Comparison of ENCODE assay signal across 9 cellular contexts in the genomic region with DNA sequence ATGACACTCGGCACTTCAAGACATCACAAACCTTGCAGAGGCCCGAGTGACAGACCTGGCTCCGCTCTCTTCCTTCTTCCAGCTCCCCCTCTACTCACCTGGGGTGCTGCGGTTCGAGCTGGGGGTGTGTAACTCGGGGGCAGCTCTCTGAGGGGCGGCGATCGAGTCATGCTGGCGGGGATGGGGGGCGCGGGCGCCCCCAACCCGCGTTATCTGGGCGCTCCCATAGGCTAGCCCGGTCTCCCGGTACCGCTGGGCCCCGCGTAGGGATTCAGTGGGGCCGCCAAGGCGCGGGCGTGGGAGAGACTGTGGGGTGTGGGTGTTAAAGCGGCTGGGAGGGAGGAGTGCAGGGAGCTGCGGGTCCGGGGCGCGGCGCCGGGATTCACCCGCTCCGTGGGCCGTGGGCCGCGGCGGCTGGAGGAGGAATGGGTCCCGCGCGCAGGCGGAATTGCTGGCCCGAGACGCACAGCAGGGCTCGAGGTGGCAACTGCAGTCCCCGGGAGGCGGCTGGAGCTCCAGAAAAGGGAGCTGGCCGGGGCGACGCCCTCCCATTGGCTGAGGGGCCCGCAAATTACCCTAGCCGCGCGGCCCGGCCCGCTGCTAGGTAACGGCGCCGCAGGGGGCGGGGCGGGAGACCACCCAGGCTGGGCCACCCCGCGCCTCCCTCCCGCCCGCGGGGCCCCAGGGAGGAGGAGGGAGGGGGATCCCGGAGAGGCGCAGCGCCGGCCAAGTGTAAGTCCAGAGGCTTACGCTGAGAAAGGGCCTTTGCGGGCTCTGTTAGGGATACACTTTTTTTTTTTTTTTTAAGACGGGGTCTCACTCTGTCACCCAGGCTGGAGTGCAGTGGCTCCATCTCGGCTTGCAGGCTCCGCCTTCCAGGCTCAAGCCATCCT. TPM values are rescaled to one million over a fixed set of nuclear protein-coding genes. Genes with fewer than 3 reads are reported as not detected.
DNase-seq lines count a peak whose midpoint lies in the region; FAIRE-seq and TF ChIP-seq lines count a peak whose summit lies in the region.
"Had no signal": no experiment of that assay in that cellular context is flagged by ENCODE, and none has a peak within 500 bp of the region (broad histone marks: within the 10 kb centered on the region; RNA-seq: fewer than 3 reads in every experiment).

A gene with protein sequence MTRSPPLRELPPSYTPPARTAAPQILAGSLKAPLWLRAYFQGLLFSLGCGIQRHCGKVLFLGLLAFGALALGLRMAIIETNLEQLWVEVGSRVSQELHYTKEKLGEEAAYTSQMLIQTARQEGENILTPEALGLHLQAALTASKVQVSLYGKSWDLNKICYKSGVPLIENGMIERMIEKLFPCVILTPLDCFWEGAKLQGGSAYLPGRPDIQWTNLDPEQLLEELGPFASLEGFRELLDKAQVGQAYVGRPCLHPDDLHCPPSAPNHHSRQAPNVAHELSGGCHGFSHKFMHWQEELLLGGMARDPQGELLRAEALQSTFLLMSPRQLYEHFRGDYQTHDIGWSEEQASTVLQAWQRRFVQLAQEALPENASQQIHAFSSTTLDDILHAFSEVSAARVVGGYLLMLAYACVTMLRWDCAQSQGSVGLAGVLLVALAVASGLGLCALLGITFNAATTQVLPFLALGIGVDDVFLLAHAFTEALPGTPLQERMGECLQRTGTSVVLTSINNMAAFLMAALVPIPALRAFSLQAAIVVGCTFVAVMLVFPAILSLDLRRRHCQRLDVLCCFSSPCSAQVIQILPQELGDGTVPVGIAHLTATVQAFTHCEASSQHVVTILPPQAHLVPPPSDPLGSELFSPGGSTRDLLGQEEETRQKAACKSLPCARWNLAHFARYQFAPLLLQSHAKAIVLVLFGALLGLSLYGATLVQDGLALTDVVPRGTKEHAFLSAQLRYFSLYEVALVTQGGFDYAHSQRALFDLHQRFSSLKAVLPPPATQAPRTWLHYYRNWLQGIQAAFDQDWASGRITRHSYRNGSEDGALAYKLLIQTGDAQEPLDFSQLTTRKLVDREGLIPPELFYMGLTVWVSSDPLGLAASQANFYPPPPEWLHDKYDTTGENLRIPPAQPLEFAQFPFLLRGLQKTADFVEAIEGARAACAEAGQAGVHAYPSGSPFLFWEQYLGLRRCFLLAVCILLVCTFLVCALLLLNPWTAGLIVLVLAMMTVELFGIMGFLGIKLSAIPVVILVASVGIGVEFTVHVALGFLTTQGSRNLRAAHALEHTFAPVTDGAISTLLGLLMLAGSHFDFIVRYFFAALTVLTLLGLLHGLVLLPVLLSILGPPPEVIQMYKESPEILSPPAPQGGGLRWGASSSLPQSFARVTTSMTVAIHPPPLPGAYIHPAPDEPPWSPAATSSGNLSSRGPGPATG (minus strand): TSS at position 491 of the 893 bp plus-strand sequence. CDS start 321 bp downstream, at position 170.

- WGBS in mesenchymal stem cell: 1% methylated on average over 58 of the region's 75 CpGs
- WGBS in thyroid gland, 2 donors: 5 to 7% methylated on average over 26 to 50 of the region's 75 CpGs

- H4K91ac ChIP-seq in mesenchymal stem cell (ENCODE audit: low read length): peak within 1 kb of the TSS; percentile 21

- no peaks in the 10 kb centered on the region for H3K79me1 ChIP-seq in mesenchymal stem cell (replicated peaks; ENCODE audit: low read length, poor library complexity, severe bottlenecking)

- peak; percentile 81 for FAIRE-seq in endothelial cell of umbilical vein (lab: Jason Lieb, UNC)

- H3K14ac ChIP-seq in mesenchymal stem cell (ENCODE audit: low read length in 2 of 2): peak within 1 kb of the TSS; percentile 47 to 83

- H2BK12ac ChIP-seq in mesenchymal stem cell (ENCODE audit: low read length in 2 of 2): peak within 1 kb of the TSS in 1 of 2 experiments; percentile 87

- intact Hi-C loops in endothelial cell of umbilical vein (cut with micrococcal nuclease): loop anchor here (5.0 kb wide), 1 partner anchor 79 kb away; no protein-coding TSS in a partner anchor
- intact Hi-C loops in thyroid gland (cut with DNase I): loop anchor here (5.0 kb wide), 1 partner anchor 169 kb away; a partner anchor contains a TSS
- intact Hi-C loops in PC-9 (cut with micrococcal nuclease; ENCODE audit: unreplicated experiment): no loop called here

- H2BK5ac ChIP-seq in mesenchymal stem cell (ENCODE audit: low read depth, low read length, poor library complexity, severe bottlenecking): no peak within 1 kb of the TSS

- H3K9ac ChIP-seq in endothelial cell of umbilical vein (replicated peaks; ENCODE audit: extremely low read depth, insufficient read depth, low read length) (peak within 1 kb of the TSS; percentile 32), mesenchymal stem cell (ENCODE audit: low read length) (peak within 1 kb of the TSS; percentile 86)

- TF ChIP-seq POLR2A in endothelial cell of umbilical vein (IDR thresholded peaks at IDR 0.05; ENCODE audit: low read depth, low read length) (no peak), thyroid gland (IDR thresholded peaks at IDR 0.05) (peak in 1 of 2 donors; percentile 51)

- H3K18ac ChIP-seq in mesenchymal stem cell (ENCODE audit: low read depth in 1 of 2, low read length in 2 of 2): peak within 1 kb of the TSS; percentile 87 to 96

- no peaks in the 10 kb centered on the region for H4K20me1 ChIP-seq in endothelial cell of umbilical vein (replicated peaks; ENCODE audit: control insufficient read depth, extremely low read depth, insufficient read depth, low read length)
- no peaks in the 10 kb centered on the region for H4K20me1 ChIP-seq in PC-9 (ENCODE audit: insufficient read depth)

- no peaks in the 10 kb centered on the region for H3K9me1 ChIP-seq in endothelial cell of umbilical vein (replicated peaks; ENCODE audit: control insufficient read depth, extremely low read depth, insufficient read depth, low read length)

- no peaks in the 10 kb centered on the region for H3K9me3 ChIP-seq in endothelial cell of umbilical vein (replicated peaks; ENCODE audit: control insufficient read depth, insufficient read depth, low read length)
- H3K9me3 ChIP-seq in mesenchymal stem cell (ENCODE audit: control insufficient read depth, low read length): no peaks in the 10 kb centered on the region
- H3K9me3 ChIP-seq in thyroid gland: no peaks in the 10 kb centered on the region
- no peaks in the 10 kb centered on the region for H3K9me3 ChIP-seq in PC-9 (ENCODE audit: insufficient read depth, low read depth)

- CTCF ChIA-PET in endothelial cell of umbilical vein (lab: Charles Lee): interaction anchor here (0.6 to 1.3 kb wide), 7 partner anchors 50 to 488 kb away, joined by 3 to 6 read pairs (median 3); a partner anchor contains a TSS
- CTCF ChIA-PET in PC-9 (lab: Charles Lee): no interaction called here

- peak; percentile 75 for DNase-seq in DMS53 (lab: John Stamatoyannopoulos, UW)
- no peak for DNase-seq in DMS53 treated with DMSO at 0.1 percent for 48 hours (lab: John Stamatoyannopoulos, UW; ENCODE audit: unreplicated experiment)
- peak; percentile 90 for DNase-seq in NCI-H1092 (lab: John Stamatoyannopoulos, UW)
- peak; percentile 67 for DNase-seq in UCSD-AML1 (lab: John Stamatoyannopoulos, UW; ENCODE audit: unreplicated experiment)
- DNase-seq in endothelial cell of umbilical vein (ENCODE audit: low read depth, low spot score): peak; percentile 68
- peak; percentile 84 for DNase-seq in mesenchymal stem cell
- DNase-seq in thyroid gland: peak; percentile 75 to 84
- DNase-seq in PC-9: no peak

- BruUV-seq in endothelial cell of umbilical vein (replicated peaks; lab: Mats Ljungman, UMichigan): no TSS peak
- no TSS peak for BruUV-seq in PC-9 (replicated peaks; lab: Mats Ljungman, UMichigan)

- peak within 1 kb of the TSS; percentile 49 for H2AFZ ChIP-seq in endothelial cell of umbilical vein (ENCODE audit: low read depth, low read length)
- H2AFZ ChIP-seq in mesenchymal stem cell (ENCODE audit: low read depth, low read length): peak within 1 kb of the TSS; percentile 92
- no peak within 1 kb of the TSS for H2AFZ ChIP-seq in PC-9

- no peaks in the 10 kb centered on the region for H3K9me2 ChIP-seq in PC-9 (ENCODE audit: insufficient read depth)

- dilution Hi-C loops in endothelial cell of umbilical vein (cut with MboI; ENCODE audit: extremely low pct_ligation_motif_present, low sequenced_read_pairs): no loop called here

- no peak within 1 kb of the TSS for H2AK5ac ChIP-seq in mesenchymal stem cell (ENCODE audit: low read length, severe bottlenecking)

- peak within 1 kb of the TSS in 1 of 2 experiments; percentile 91 for H3K23ac ChIP-seq in mesenchymal stem cell (ENCODE audit: low read length in 2 of 2)

- peak within 1 kb of the TSS; percentile 96 for H2BK15ac ChIP-seq in mesenchymal stem cell (ENCODE audit: low read depth, poor library complexity, severe bottlenecking)

- POLR2A ChIA-PET in endothelial cell of umbilical vein (lab: Charles Lee) (interaction anchor here (0.8 to 1.4 kb wide), 3 partner anchors 24 to 121 kb away, joined by 3 read pairs; a partner anchor contains a TSS), PC-9 (lab: Charles Lee; ENCODE audit: unreplicated experiment) (no interaction called here)

- peak within 1 kb of the TSS; percentile 56 for H3K4me2 ChIP-seq in endothelial cell of umbilical vein (ENCODE audit: insufficient read depth, low read length)
- H3K4me2 ChIP-seq in mesenchymal stem cell (ENCODE audit: low read length, poor library complexity, severe bottlenecking): peak within 1 kb of the TSS; percentile 99
- no peak within 1 kb of the TSS for H3K4me2 ChIP-seq in PC-9

- no peaks in the 10 kb centered on the region for H3K36me3 ChIP-seq in endothelial cell of umbilical vein (ENCODE audit: control insufficient read depth in 2 of 2, extremely low read depth in 1 of 2, insufficient read depth in 2 of 2, low read length in 2 of 2)
- no peaks in the 10 kb centered on the region for H3K36me3 ChIP-seq in mesenchymal stem cell (ENCODE audit: control insufficient read depth in 1 of 2, insufficient read depth in 2 of 2, low read depth in 1 of 2, low read length in 2 of 2)
- H3K36me3 ChIP-seq in thyroid gland: no peaks in the 10 kb centered on the region
- no peaks in the 10 kb centered on the region for H3K36me3 ChIP-seq in PC-9 (ENCODE audit: low read depth)

- no peaks in the 10 kb centered on the region for H3K4me1 ChIP-seq in endothelial cell of umbilical vein (ENCODE audit: control insufficient read depth, extremely low read depth, insufficient read depth, low read length)
- H3K4me1 ChIP-seq in mesenchymal stem cell (ENCODE audit: control insufficient read depth, insufficient read depth, low read depth, low read length): peaks cover 10% of the 10 kb centered on the region
- peaks cover 0 to 13% of the 10 kb centered on the region in 2 donors for H3K4me1 ChIP-seq in thyroid gland
- H3K4me1 ChIP-seq in PC-9 (replicated peaks; ENCODE audit: insufficient read depth): no peaks in the 10 kb centered on the region

- H3K79me2 ChIP-seq in endothelial cell of umbilical vein (ENCODE audit: control insufficient read depth, insufficient read depth, low read length) (no peaks in the 10 kb centered on the region), PC-9 (ENCODE audit: low read depth) (no peaks in the 10 kb centered on the region)

- no peak within 1 kb of the TSS for H3K27ac ChIP-seq in endothelial cell of umbilical vein (ENCODE audit: insufficient read depth, low read depth, low read length)
- H3K27ac ChIP-seq in mesenchymal stem cell (ENCODE audit: low read length, poor library complexity, severe bottlenecking): no peak within 1 kb of the TSS
- peak within 1 kb of the TSS; percentile 1 to 17 (median 8) for H3K27ac ChIP-seq in thyroid gland
- H3K27ac ChIP-seq in PC-9: no peak within 1 kb of the TSS
- H3K27ac ChIP-seq: 22Rv1 had no signal

- H3K27me3 ChIP-seq in endothelial cell of umbilical vein (ENCODE audit: control insufficient read depth in 2 of 2, insufficient read depth in 2 of 2, low read length in 2 of 2) (no peaks in the 10 kb centered on the region), mesenchymal stem cell (ENCODE audit: control insufficient read depth in 1 of 2, insufficient read depth in 1 of 2, low read length in 2 of 2) (no peaks in the 10 kb centered on the region), thyroid gland (no peaks in the 10 kb centered on the region), PC-9 (ENCODE audit: insufficient read depth, low read depth) (no peaks in the 10 kb centered on the region)

- H3F3A ChIP-seq in PC-9 (ENCODE audit: insufficient read depth, low read depth): no peaks in the 10 kb centered on the region

- TF ChIP-seq CTCF in endothelial cell of umbilical vein (IDR thresholded peaks at IDR 0.05; ENCODE audit: extremely low read depth in 1 of 2, insufficient read depth in 1 of 2, low read depth in 1 of 2, low read length in 2 of 2) (no peak), thyroid gland (IDR thresholded peaks at IDR 0.05) (no peak), PC-9 (conservative IDR thresholded peaks at IDR 0.05) (no peak)

- peak within 1 kb of the TSS; percentile 30 to 53 (median 48) for H3K4me3 ChIP-seq in endothelial cell of umbilical vein (replicated peaks in 1 of 3; ENCODE audit: insufficient read depth in 1 of 3, low read depth in 1 of 3, low read length in 3 of 3)
- H3K4me3 ChIP-seq in mesenchymal stem cell (ENCODE audit: insufficient read depth in 1 of 2, low read depth in 1 of 2, low read length in 2 of 2): peak within 1 kb of the TSS; percentile 64 to 78
- H3K4me3 ChIP-seq in thyroid gland (replicated peaks in 1 of 3): peak within 1 kb of the TSS; percentile 38 to 48 (median 44)
- no peak within 1 kb of the TSS for H3K4me3 ChIP-seq in PC-9

- peak within 1 kb of the TSS; percentile 46 to 60 for H3K4ac ChIP-seq in mesenchymal stem cell (ENCODE audit: low read depth in 1 of 2, low read length in 2 of 2)

- H4K8ac ChIP-seq in mesenchymal stem cell (ENCODE audit: low read length): peak within 1 kb of the TSS; percentile 37

- peak within 1 kb of the TSS; percentile 19 for H2BK120ac ChIP-seq in mesenchymal stem cell (ENCODE audit: low read depth, low read length)

RNA-seq across cellular contexts. Expression of the gene that starts here (rescaled TPM):
- total RNA-seq in endothelial cell of umbilical vein: 1.8 and 1.9 TPM in 2 replicates
- 1.8 and 2.6 TPM in 2 replicates for polyA plus RNA-seq in endothelial cell of umbilical vein
- polyA plus RNA-seq in endothelial cell of umbilical vein (2011; cell fraction: cytosol; rRNA removed): 0.44 and 0.72 TPM in 2 replicates
- polyA plus RNA-seq in endothelial cell of umbilical vein (2011; cell fraction: nucleus; rRNA removed): 3.4 and 4.5 TPM in 2 replicates
- 0.37 and 0.43 TPM in 2 replicates for polyA plus RNA-seq in endothelial cell of umbilical vein (2012)
- 0.96 and 2.1 TPM in 2 replicates for polyA minus RNA-seq in endothelial cell of umbilical vein
- polyA minus RNA-seq in endothelial cell of umbilical vein (2011; cell fraction: cytosol; rRNA and poly(A)+ RNA removed): not detected
- polyA minus RNA-seq in endothelial cell of umbilical vein (2011; cell fraction: nucleus; rRNA and poly(A)+ RNA removed): 1.5 and 2.1 TPM in 2 replicates
- 0.57 TPM for polyA plus RNA-seq in mesenchymal stem cell (2013, experiment 1 of 2)
- polyA plus RNA-seq in mesenchymal stem cell (2013, experiment 2 of 2): 0.70 TPM
- 1 to 10 TPM in 1 of 4 donors, under 1 TPM in 3; 0.15 to 1.0 (median 0.52) TPM for total RNA-seq in thyroid gland
- total RNA-seq in PC-9 (2021): 0.28 and 0.83 TPM in 2 replicates

Comparison
In these comparisons a context has a peak if more than half of its experiments do, and no peak if none do; other contexts are left out.
1. DNase-seq: peak in DMS53 (single experiment), NCI-H1092 (single experiment), UCSD-AML1 (single experiment), endothelial cell of umbilical vein (single experiment), mesenchymal stem cell (single experiment) and thyroid gland (2 of 2); none in DMS53 treated with DMSO at 0.1 percent for 48 hours (single experiment) and PC-9 (0 of 2).
2. H3K27ac ChIP-seq: peak in thyroid gland (3 of 3); none in endothelial cell of umbilical vein (single experiment), mesenchymal stem cell (single experiment) and PC-9 (single experiment).